In the genomic region with DNA sequence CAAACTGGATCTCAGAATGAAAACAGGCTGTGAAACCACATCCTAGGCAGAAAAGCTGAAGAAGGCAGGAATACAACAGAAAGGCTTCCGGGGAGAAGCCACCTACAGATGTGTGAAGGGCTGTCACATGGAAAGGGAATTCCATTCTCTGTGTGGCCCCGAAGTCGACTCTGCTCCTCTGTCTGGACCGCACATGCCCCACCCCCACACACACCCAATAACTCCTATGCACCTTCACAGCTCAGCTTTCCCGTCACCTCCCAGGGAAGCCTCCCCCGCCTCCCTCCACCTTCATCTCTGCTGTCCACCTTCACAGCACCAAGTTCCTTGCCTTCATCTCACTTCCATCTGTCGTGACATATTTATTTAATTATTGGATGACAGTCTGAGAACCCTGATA, we compare ENCODE assay signal across 22 cellular contexts. TPM values are rescaled to one million over a fixed set of nuclear protein-coding genes. Genes with fewer than 3 reads are reported as not detected.
"Had no signal": no experiment of that assay in that cellular context is flagged by ENCODE, and none has a peak within 500 bp of the region (broad histone marks: within the 10 kb centered on the region; RNA-seq: fewer than 3 reads in every experiment).

No MANE protein-coding gene starts in this region.

- H3K4me3 ChIP-seq: MG63 had no signal

- H3K9me3 ChIP-seq: MG63, SK-N-SH had no signal

- H3K27me3 ChIP-seq: MG63 had no signal

- DNase-seq: IMR-90, Karpas-422, KG1, MG63, NCI-H1092, NCI-H1105 treated with DMSO at 0.1 percent for 48 hours, NCI-H1417 treated with DMSO at 0.1 percent for 48 hours, NCI-H146, NCI-H1694 treated with DMSO at 0.1 percent for 48 hours, NCI-H1930, NCI-H2081, NCI-H2107, NCI-H2227 treated with DMSO at 0.1 percent for 48 hours, NCI-H524, NCI-H69, NCI-H774, SHP77, SK-N-SH, SW 1271 had no signal

- H3K27ac ChIP-seq: RWPE1 had no signal

- H3K36me3 ChIP-seq: MG63 had no signal

- H3K9me2 ChIP-seq: SK-N-SH had no signal

- ATAC-seq: HepG2 had no signal

- H3K4me2 ChIP-seq: SK-N-SH had no signal

RNA-seq across cellular contexts. Expression of a gene that starts 23.4 kb away (rescaled TPM):
- total RNA-seq: HepG2, HT1080 had no signal
- polyA plus RNA-seq: HepG2 had no signal
